Comparison of ENCODE assay signal across 1 cellular context in genomic region chr15:83112233-83112958, GRCh38.
TF ChIP-seq lines count a peak whose summit lies in the region.

No MANE protein-coding gene starts in this region.

TF ChIP-seq in K562, 482 proteins besides CTCF, POLR2A, EP300 and RAD21 (continued from another document):
- no peak for TF ChIP-seq ATF2 (CRISPR knock-in tag; IDR thresholded peaks at IDR 0.05)
- no peak for TF ChIP-seq ZKSCAN8 (CRISPR knock-in tag; IDR thresholded peaks at IDR 0.05)
- TF ChIP-seq TFAP4 (CRISPR knock-in tag; IDR thresholded peaks at IDR 0.05; ENCODE audit: borderline replicate concordance): peak; percentile 21; the same call in 1 of the 2 replicates
- no peak for TF ChIP-seq FUS (optimal IDR thresholded peaks at IDR 0.05; ENCODE audit: low read depth, low read length)
- no peak for TF ChIP-seq SETDB1 (IDR thresholded peaks at IDR 0.05; ENCODE audit: low read length)
- no peak for TF ChIP-seq MCM5 (IDR thresholded peaks at IDR 0.05; ENCODE audit: low read depth)
- peak; percentile 54 for TF ChIP-seq PRDM10 (IDR thresholded peaks at IDR 0.05; ENCODE audit: partially characterized antibody)
- no peak for TF ChIP-seq USF2 (CRISPR knock-in tag; IDR thresholded peaks at IDR 0.05)
